15 cellular contexts compared by ENCODE assay signal in genomic region chr5:93512799-93513198, GRCh38.
DNase-seq lines count a peak whose midpoint lies in the region; ATAC-seq and TF ChIP-seq lines count a peak whose summit lies in the region.
"Had no signal": no experiment of that assay in that cellular context is flagged by ENCODE, and none has a peak within 500 bp of the region (broad histone marks: within the 10 kb centered on the region; RNA-seq: fewer than 3 reads in every experiment).

No MANE protein-coding gene starts in this region.

- DNase-seq in EH (ENCODE audit: low read depth) (peak; percentile 92), RPMI7951 (ENCODE audit: low read depth) (peak; percentile 73), epithelial cell of proximal tubule (ENCODE audit: low read depth) (peak; percentile 47), non-pigmented ciliary epithelial cell (ENCODE audit: low read depth) (peak; percentile 79), NCI-H1436 (lab: John Stamatoyannopoulos, UW) (no peak), putamen (ENCODE audit: low spot score) (no peak), NOMO-1 treated with dmso at 0.1 percent for 144 hours (lab: John Stamatoyannopoulos, UW; ENCODE audit: unreplicated experiment) (no peak)
- DNase-seq: activated CD8-positive, alpha-beta memory T cell treated with anti-CD3 and anti-CD28 coated beads, Interleukin-2, amount 50 U/mL, for 48 hours; CD4-positive, alpha-beta T cell; MG63; naive B cell; stimulated activated CD4-positive, alpha-beta T cell treated with anti-CD3 and anti-CD28 coated beads, Interleukin-4, amount 100 ng/mL, for 1 hour had no signal

- no peak for TF ChIP-seq CTCF in epithelial cell of proximal tubule (conservative IDR thresholded peaks at IDR 0.05; ENCODE audit: low read depth, low read length)

- no peak overlapping the region for H3K4me3 ChIP-seq in epithelial cell of proximal tubule (ENCODE audit: low read depth, low read length)
- H3K4me3 ChIP-seq: HAP-1, MG63, vagina had no signal

- ATAC-seq in HG03354 (IDR thresholded peaks at IDR 0.05; ENCODE audit: poor library complexity, severe bottlenecking, unreplicated experiment), result no peak

Comparison
In these comparisons a context has a peak if more than half of its experiments do, and no peak if none do; other contexts are left out.
1. DNase-seq: peak in EH (single experiment), RPMI7951 (single experiment), epithelial cell of proximal tubule (single experiment) and non-pigmented ciliary epithelial cell (single experiment); none in NCI-H1436 (single experiment), putamen (single experiment) and NOMO-1 treated with dmso at 0.1 percent for 144 hours (single experiment).